ENCODE assay signal across 1 cellular context in genomic region chr10:100968037-100968736, GRCh38.
TF ChIP-seq lines count a peak whose summit lies in the region.

No MANE protein-coding gene starts in this region.

TF ChIP-seq in IMR-90, 13 proteins besides CTCF, POLR2A, EP300 and RAD21:
- no peak for TF ChIP-seq RCOR1 (IDR thresholded peaks at IDR 0.05; ENCODE audit: insufficient replicate concordance, low read length)
- no peak for TF ChIP-seq MAZ (IDR thresholded peaks at IDR 0.05; ENCODE audit: borderline replicate concordance, low read depth, low read length)
- TF ChIP-seq MXI1 (IDR thresholded peaks at IDR 0.05; ENCODE audit: borderline replicate concordance, low read depth, low read length) = no peak
- no peak for TF ChIP-seq BHLHE40 (IDR thresholded peaks at IDR 0.05; ENCODE audit: low read depth, low read length)
- TF ChIP-seq USF2 (IDR thresholded peaks at IDR 0.05; ENCODE audit: low read depth, low read length) = no peak
- TF ChIP-seq, protein P1, sequence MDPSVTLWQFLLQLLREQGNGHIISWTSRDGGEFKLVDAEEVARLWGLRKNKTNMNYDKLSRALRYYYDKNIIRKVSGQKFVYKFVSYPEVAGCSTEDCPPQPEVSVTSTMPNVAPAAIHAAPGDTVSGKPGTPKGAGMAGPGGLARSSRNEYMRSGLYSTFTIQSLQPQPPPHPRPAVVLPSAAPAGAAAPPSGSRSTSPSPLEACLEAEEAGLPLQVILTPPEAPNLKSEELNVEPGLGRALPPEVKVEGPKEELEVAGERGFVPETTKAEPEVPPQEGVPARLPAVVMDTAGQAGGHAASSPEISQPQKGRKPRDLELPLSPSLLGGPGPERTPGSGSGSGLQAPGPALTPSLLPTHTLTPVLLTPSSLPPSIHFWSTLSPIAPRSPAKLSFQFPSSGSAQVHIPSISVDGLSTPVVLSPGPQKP (IDR thresholded peaks at IDR 0.05; ENCODE audit: borderline replicate concordance, low read depth, low read length) = no peak
- no peak for TF ChIP-seq MAFK (IDR thresholded peaks at IDR 0.05; ENCODE audit: low read depth, low read length)
- TF ChIP-seq FOS (IDR thresholded peaks at IDR 0.05; ENCODE audit: low read depth, low read length) = no peak
- TF ChIP-seq SMC3 (IDR thresholded peaks at IDR 0.05; ENCODE audit: low read depth, low read length) = no peak
- no peak for TF ChIP-seq NFE2L2 (IDR thresholded peaks at IDR 0.05; ENCODE audit: low read depth, low read length)
- no peak for TF ChIP-seq RFX5 (IDR thresholded peaks at IDR 0.05; ENCODE audit: low read depth, low read length)
- no peak for TF ChIP-seq CHD1 (IDR thresholded peaks at IDR 0.05; ENCODE audit: low read depth, low read length)
- no peak for TF ChIP-seq CEBPB (IDR thresholded peaks at IDR 0.05; ENCODE audit: low read depth, low read length)
